ENCODE assay signal across 16 cellular contexts in genomic region chr6:34723203-34723602, GRCh38. TPM values are rescaled to one million over a fixed set of nuclear protein-coding genes. Genes with fewer than 3 reads are reported as not detected.
DNase-seq lines count a peak whose midpoint lies in the region; ATAC-seq and TF ChIP-seq lines count a peak whose summit lies in the region.
"Had no signal": no experiment of that assay in that cellular context is flagged by ENCODE, and none has a peak within 500 bp of the region (broad histone marks: within the 10 kb centered on the region; RNA-seq: fewer than 3 reads in every experiment).

No MANE protein-coding gene starts in this region.

- H3K36me3 Mint-ChIP-seq in endodermal cell (ENCODE audit: low read depth), result no peaks in the 10 kb centered on the region
- H3K36me3 Mint-ChIP-seq: CD4-positive, CD25-positive, alpha-beta regulatory T cell; natural killer cell had no signal

- no peak overlapping the region for H3K4me3 ChIP-seq in GM23248
- no peak overlapping the region for H3K4me3 ChIP-seq in endodermal cell (ENCODE audit: low read length)
- no peak overlapping the region for H3K4me3 ChIP-seq in neuronal stem cell (ENCODE audit: low read length in 2 of 2)
- H3K4me3 ChIP-seq: right atrium auricular region had no signal

- H3K9me3 ChIP-seq in GM23248 (ENCODE audit: low read depth) (no peaks in the 10 kb centered on the region), endodermal cell (ENCODE audit: control insufficient read depth, low read length) (peaks cover 11% of the 10 kb centered on the region), neuronal stem cell (replicated peaks in 1 of 2; ENCODE audit: control insufficient read depth in 2 of 2, insufficient read depth in 1 of 2, low read depth in 1 of 2, low read length in 2 of 2) (peaks cover 3 to 8% of the 10 kb centered on the region in 2 donors)
- H3K9me3 ChIP-seq: right atrium auricular region had no signal

- H4K8ac ChIP-seq in neuronal stem cell (ENCODE audit: low read depth, low read length), result no peak overlapping the region

- no peak overlapping the region for H3K18ac ChIP-seq in neuronal stem cell (ENCODE audit: low read length)

- H3K27me3 ChIP-seq in GM23248 (replicated peaks; ENCODE audit: insufficient read depth) (no peaks in the 10 kb centered on the region), endodermal cell (ENCODE audit: control insufficient read depth, insufficient read depth, low read length, poor library complexity, severe bottlenecking) (no peaks in the 10 kb centered on the region), neuronal stem cell (ENCODE audit: control insufficient read depth in 3 of 3, insufficient read depth in 3 of 3, low read depth in 1 of 3, low read length in 3 of 3) (no peaks in the 10 kb centered on the region)
- H3K27me3 ChIP-seq: right atrium auricular region had no signal

- H3K36me3 ChIP-seq in GM23248 (ENCODE audit: low read depth) (no peaks in the 10 kb centered on the region), endodermal cell (ENCODE audit: control insufficient read depth, insufficient read depth, low read length) (no peaks in the 10 kb centered on the region), neuronal stem cell (replicated peaks in 1 of 2; ENCODE audit: control insufficient read depth in 2 of 2, insufficient read depth in 2 of 2, low read length in 2 of 2) (no peaks in the 10 kb centered on the region)
- H3K36me3 ChIP-seq: right atrium auricular region had no signal

- H3K4me1 ChIP-seq in GM23248 (ENCODE audit: insufficient read depth) (no peaks in the 10 kb centered on the region; the same call in 1 of the 2 replicates), endodermal cell (ENCODE audit: control insufficient read depth, insufficient read depth, low read length) (no peaks in the 10 kb centered on the region), neuronal stem cell (ENCODE audit: control insufficient read depth in 2 of 2, insufficient read depth in 1 of 2, low read depth in 1 of 2, low read length in 2 of 2) (peaks cover 0 to 4% of the 10 kb centered on the region in 2 donors)
- H3K4me1 ChIP-seq: right atrium auricular region had no signal

- H3K79me2 ChIP-seq in GM23248 (ENCODE audit: insufficient read depth), result no peaks in the 10 kb centered on the region

- peaks cover 11% of the 10 kb centered on the region for H3K9me3 Mint-ChIP-seq in endodermal cell
- H3K9me3 Mint-ChIP-seq: natural killer cell had no signal

- H3K4me3 Mint-ChIP-seq in endodermal cell, result no peak overlapping the region
- H3K4me3 Mint-ChIP-seq: CD4-positive, CD25-positive, alpha-beta regulatory T cell; natural killer cell had no signal

- no peak overlapping the region for H2BK120ac ChIP-seq in neuronal stem cell (ENCODE audit: low read depth, low read length)

- H2BK15ac ChIP-seq in neuronal stem cell (ENCODE audit: low read length), result no peak overlapping the region

- H3K9ac ChIP-seq in GM23248 (no peak overlapping the region), endodermal cell (ENCODE audit: extremely low read depth, low read length, poor library complexity, severe bottlenecking) (no peak overlapping the region), neuronal stem cell (ENCODE audit: low read depth, low read length, poor library complexity) (no peak overlapping the region)

- TF ChIP-seq CTCF in endodermal cell (conservative IDR thresholded peaks at IDR 0.05), result no peak

- 42% methylated on average over 2 of the region's 2 CpGs for WGBS in GM23248 (ENCODE audit: low coverage in 1 of 2, low lambda C conversion rate in 2 of 2, missing lambda C conversion rate in 2 of 2), 2 experiments
- 66 to 69% methylated on average over 2 of the region's 2 CpGs for whole genome bisulfite sequencing in endodermal cell (ENCODE audit: insufficient coverage in 1 of 2, insufficient read length in 1 of 2), 2 experiments
- no CpG with 5 or more reads among the region's 2 CpGs for WGBS in neuronal stem cell (ENCODE audit: extremely low coverage in 2 of 2, insufficient read length in 2 of 2, insufficient replicate concordance in 1 of 2), 2 donors

- no peak overlapping the region for H3K14ac ChIP-seq in neuronal stem cell (ENCODE audit: low read length)

- H3F3A ChIP-seq in GM23248 (ENCODE audit: insufficient read depth), result no peaks in the 10 kb centered on the region

- H3K9me2 ChIP-seq in GM23248 (ENCODE audit: insufficient read depth), result no peaks in the 10 kb centered on the region

- DNase-seq in GM23248 (peak; percentile 49), NCI-H460 (ENCODE audit: extremely low read depth, low read depth) (peak; percentile 19), endodermal cell (no peak), neuronal stem cell (ENCODE audit: low spot score) (no peak), NCI-H774 (lab: John Stamatoyannopoulos, UW) (no peak), UCSD-AML1 (lab: John Stamatoyannopoulos, UW; ENCODE audit: unreplicated experiment) (no peak)
- DNase-seq: activated CD4-positive, alpha-beta T cell treated with anti-CD3 and anti-CD28 coated beads, Interleukin-2, amount 50 U/mL, for 1 hour; CD4-positive, CD25-positive, alpha-beta regulatory T cell; natural killer cell; NCI-H1105; NCI-H345; RPMI8226; stimulated activated naive CD8-positive, alpha-beta T cell treated with anti-CD3 and anti-CD28 coated beads, Interleukin-15, Interleukin-2, amounts not matched to agents 100 U/mL and 50 U/mL, for 24 hours; T-helper 2 cell had no signal

- in situ Hi-C loops in GM23248 (cut with MboI), result no loop called here

- no peaks in the 10 kb centered on the region for H3K27me3 Mint-ChIP-seq in endodermal cell (ENCODE audit: insufficient read depth)

- H2AFZ ChIP-seq in GM23248, result peak overlapping the region; percentile 64; the same call in 1 of the 2 replicates
- peak overlapping the region; percentile 81 for H2AFZ ChIP-seq in neuronal stem cell (ENCODE audit: low read length)

- H3K79me1 ChIP-seq in neuronal stem cell (ENCODE audit: low read depth, low read length), result no peaks in the 10 kb centered on the region

- no peak overlapping the region for H3K23ac ChIP-seq in neuronal stem cell (ENCODE audit: low read depth, low read length, poor library complexity)

- no peak overlapping the region for H3K4me2 ChIP-seq in GM23248 (ENCODE audit: unreplicated experiment)
- no peak overlapping the region for H3K4me2 ChIP-seq in neuronal stem cell (ENCODE audit: insufficient read depth, low read length, poor library complexity, severe bottlenecking)

- ATAC-seq in GM21576 (IDR thresholded peaks at IDR 0.05; ENCODE audit: unreplicated experiment), result no peak
- ATAC-seq: natural killer cell; stimulated activated naive CD8-positive, alpha-beta T cell treated with anti-CD3 and anti-CD28 coated beads, Interleukin-15, Interleukin-2, amounts not matched to agents 100 U/mL and 50 U/mL, for 24 hours had no signal

- no peak overlapping the region for H2AK5ac ChIP-seq in neuronal stem cell (ENCODE audit: low read depth, low read length)

- H4K20me1 ChIP-seq in GM23248 (ENCODE audit: insufficient read depth), result no peaks in the 10 kb centered on the region

- H2BK5ac ChIP-seq in neuronal stem cell (ENCODE audit: low read length), result no peak overlapping the region

- H3K4ac ChIP-seq in neuronal stem cell (ENCODE audit: low read length), result no peak overlapping the region

- H3K4me1 Mint-ChIP-seq in endodermal cell, result peaks cover 9% of the 10 kb centered on the region
- H3K4me1 Mint-ChIP-seq: CD4-positive, CD25-positive, alpha-beta regulatory T cell; natural killer cell had no signal

- peak overlapping the region; percentile 40 for H3K27ac Mint-ChIP-seq in endodermal cell
- H3K27ac Mint-ChIP-seq: CD4-positive, CD25-positive, alpha-beta regulatory T cell; natural killer cell had no signal

- H2BK12ac ChIP-seq in neuronal stem cell (ENCODE audit: low read length), result no peak overlapping the region

- H3K27ac ChIP-seq in GM23248 (no peak overlapping the region), endodermal cell (ENCODE audit: low read depth, low read length) (no peak overlapping the region), neuronal stem cell (replicated peaks; ENCODE audit: low read length) (no peak overlapping the region)
- H3K27ac ChIP-seq: right atrium auricular region had no signal

- no peak overlapping the region for H4K91ac ChIP-seq in neuronal stem cell (ENCODE audit: low read depth, low read length, poor library complexity)

RNA-seq across cellular contexts. Expression of gene ILRUN, which starts 26.6 kb away (rescaled TPM):
- total RNA-seq in GM23248 (2014; rRNA removed; shearing (Covaris generic)), result 32.6 and 41.4 TPM in 2 replicates
- 8.4 and 8.5 TPM in 2 replicates for polyA plus RNA-seq in GM23248 (2016; fragmentation: Nextera tagmentation; extraction: Ambion mirVana)
- total RNA-seq in NCI-H460 (2014; rRNA removed; shearing (Covaris generic)), result 15.5 and 16.4 TPM in 2 replicates
- 10.5 and 10.7 TPM in 2 replicates for polyA plus RNA-seq in NCI-H460 (2014; cell fraction: nucleus; rRNA removed)
- 10 to 100 TPM; 73.0 to 90.5 TPM for total RNA-seq in endodermal cell
- 38.0 TPM for polyA plus RNA-seq in endodermal cell (2013, experiment 1 of 2)
- polyA plus RNA-seq in endodermal cell (2013, experiment 2 of 2), result 36.6 TPM
- 35.6 TPM for polyA plus RNA-seq in neuronal stem cell (2013, experiment 1 of 2)
- polyA plus RNA-seq in neuronal stem cell (2013, experiment 2 of 2), result 38.0 TPM

RNA-seq across cellular contexts. Expression of gene SNRPC, which starts 34.1 kb away (rescaled TPM):
- 61.4 and 98.9 TPM in 2 replicates for total RNA-seq in GM23248 (2014; rRNA removed; shearing (Covaris generic))
- polyA plus RNA-seq in GM23248 (2016; fragmentation: Nextera tagmentation; extraction: Ambion mirVana), result 204 and 207 TPM in 2 replicates
- 152 and 159 TPM in 2 replicates for total RNA-seq in NCI-H460 (2014; rRNA removed; shearing (Covaris generic))
- 102 and 122 TPM in 2 replicates for polyA plus RNA-seq in NCI-H460 (2014; cell fraction: nucleus; rRNA removed)
- 100 to 1,000 TPM; 150 to 159 TPM for total RNA-seq in endodermal cell
- polyA plus RNA-seq in endodermal cell (2013, experiment 1 of 2), result 237 TPM
- 240 TPM for polyA plus RNA-seq in endodermal cell (2013, experiment 2 of 2)
- 205 TPM for polyA plus RNA-seq in neuronal stem cell (2013, experiment 1 of 2)
- 191 TPM for polyA plus RNA-seq in neuronal stem cell (2013, experiment 2 of 2)

Comparison
In these comparisons a context has a peak if more than half of its experiments do, and no peak if none do; other contexts are left out.
1. DNase-seq: peak in GM23248 (single experiment) and NCI-H460 (single experiment); none in endodermal cell (single experiment), neuronal stem cell (single experiment), NCI-H774 (single experiment) and UCSD-AML1 (single experiment).